Comparison of ENCODE assay signal across 22 cellular contexts in genomic region chr17:70158180-70158579, GRCh38. TPM values are rescaled to one million over a fixed set of nuclear protein-coding genes. Genes with fewer than 3 reads are reported as not detected.
DNase-seq lines count a peak whose midpoint lies in the region; ATAC-seq and TF ChIP-seq lines count a peak whose summit lies in the region.
"Had no signal": no experiment of that assay in that cellular context is flagged by ENCODE, and none has a peak within 500 bp of the region (broad histone marks: within the 10 kb centered on the region; RNA-seq: fewer than 3 reads in every experiment).

No MANE protein-coding gene starts in this region.

- no peaks in the 10 kb centered on the region for H4K20me1 ChIP-seq in GM23338 (replicated peaks; ENCODE audit: insufficient read depth)

- H3K27me3 ChIP-seq in GM23338 (ENCODE audit: insufficient read depth) = no peaks in the 10 kb centered on the region
- no peaks in the 10 kb centered on the region for H3K27me3 ChIP-seq in neuron (ENCODE audit: insufficient read depth, low read length)
- no peaks in the 10 kb centered on the region for H3K27me3 ChIP-seq in ascending aorta
- H3K27me3 ChIP-seq: SJSA1 had no signal

- H3K27ac ChIP-seq in GM23338 (ENCODE audit: low read depth) (no peak overlapping the region), caudate nucleus (ENCODE audit: low read depth, low read length) (peak overlapping the region; percentile 64), ascending aorta (no peak overlapping the region)
- H3K27ac ChIP-seq: RWPE1, SJSA1 had no signal

- H3K9me3 ChIP-seq in neuron (ENCODE audit: low read length) = no peaks in the 10 kb centered on the region
- no peaks in the 10 kb centered on the region for H3K9me3 ChIP-seq in ascending aorta
- H3K9me3 ChIP-seq: SJSA1 had no signal

- H3K27ac Mint-ChIP-seq in GM23338 = no peak overlapping the region

- H3F3A ChIP-seq in GM23338 (replicated peaks; ENCODE audit: low read depth) = no peaks in the 10 kb centered on the region

- intact Hi-C loops in ascending aorta (cut with DNase I) = no loop called here

- no peaks in the 10 kb centered on the region for H3K9me3 Mint-ChIP-seq in GM23338

- H3K4me3 ChIP-seq in GM23338 (no peak overlapping the region), fibroblast of pulmonary artery (replicated peaks; ENCODE audit: low read depth, low read length) (no peak overlapping the region), neuron (ENCODE audit: low read length) (no peak overlapping the region), ascending aorta (no peak overlapping the region)
- H3K4me3 ChIP-seq: GM12878, SJSA1 had no signal

- H3K9me2 ChIP-seq in GM23338 (ENCODE audit: insufficient read depth) = no peaks in the 10 kb centered on the region; the same call in 1 of the 2 replicates

- DNase-seq in GM23338 (ENCODE audit: low spot score) (no peak), caudate nucleus (lab: John Stamatoyannopoulos, UW) (no peak), fibroblast of pulmonary artery (ENCODE audit: low read depth) (peak; percentile 18), GM19238 (ENCODE audit: insufficient read length, low spot score) (no peak), ascending aorta (ENCODE audit: low spot score in 2 of 2) (no peak), Kasumi-1 (lab: John Stamatoyannopoulos, UW) (no peak)
- DNase-seq: C1 segment of cervical spinal cord, DMS 273 treated with DMSO at 0.1 percent for 48 hours, GDM1, GOT3, IMR-90, MV-4-11, NCI-H1417, NCI-H2029, NCI-H510A, NCI-H82, PC-3 had no signal

- no peaks in the 10 kb centered on the region for H3K79me2 ChIP-seq in GM23338 (replicated peaks; ENCODE audit: insufficient read depth)

- H3K4me2 ChIP-seq in GM23338 = no peak overlapping the region

- peaks cover 2% of the 10 kb centered on the region for H3K27me3 Mint-ChIP-seq in GM23338 (ENCODE audit: insufficient read depth, low read depth, poor library complexity)

- TF ChIP-seq CTCF in GM23338 (conservative IDR thresholded peaks at IDR 0.05; ENCODE audit: low read depth in 2 of 2) (no peak), fibroblast of pulmonary artery (IDR thresholded peaks at IDR 0.05; ENCODE audit: low read length, missing control alignments) (no peak), ascending aorta (IDR thresholded peaks at IDR 0.05) (no peak)

- H3K36me3 ChIP-seq in GM23338 (ENCODE audit: insufficient read depth) (no peaks in the 10 kb centered on the region), neuron (ENCODE audit: insufficient read depth, low read length) (no peaks in the 10 kb centered on the region), ascending aorta (no peaks in the 10 kb centered on the region)
- H3K36me3 ChIP-seq: SJSA1 had no signal

- H3K4me3 Mint-ChIP-seq in GM23338 = no peak overlapping the region

- ATAC-seq in GM23338 = no peak
- ATAC-seq in HG03045 (IDR thresholded peaks at IDR 0.05; ENCODE audit: unreplicated experiment) = no peak
- ATAC-seq: GM12878, PC-3 had no signal

- H3K4me1 ChIP-seq in GM23338 (ENCODE audit: insufficient read depth) = no peaks in the 10 kb centered on the region
- peaks cover 10% of the 10 kb centered on the region for H3K4me1 ChIP-seq in neuron (ENCODE audit: insufficient read depth, low read length)
- no peaks in the 10 kb centered on the region for H3K4me1 ChIP-seq in ascending aorta
- H3K4me1 ChIP-seq: SJSA1 had no signal

- H3K4me1 Mint-ChIP-seq in GM23338 = no peaks in the 10 kb centered on the region

- H3K36me3 Mint-ChIP-seq in GM23338 (ENCODE audit: low read depth) = no peaks in the 10 kb centered on the region

- H2AFZ ChIP-seq in GM23338 (peak overlapping the region; percentile 43; the same call in 1 of the 2 replicates), neuron (ENCODE audit: low read depth, low read length) (peak overlapping the region; percentile 61)

TF ChIP-seq in GM23338, 12 proteins besides CTCF, POLR2A, EP300 and RAD21:
- no peak for TF ChIP-seq JUNB (IDR thresholded peaks at IDR 0.05; ENCODE audit: unreplicated experiment)
- no peak for TF ChIP-seq ZNF462 (CRISPR knock-in tag; IDR thresholded peaks at IDR 0.05)
- TF ChIP-seq STAT1 (IDR thresholded peaks at IDR 0.05; ENCODE audit: unreplicated experiment) = no peak
- TF ChIP-seq EZH2 (IDR thresholded peaks at IDR 0.05; ENCODE audit: low read depth, unreplicated experiment) = no peak
- TF ChIP-seq NANOG (IDR thresholded peaks at IDR 0.05; ENCODE audit: borderline replicate concordance) = no peak

RNA-seq across cellular contexts. Expression of gene KCNJ2, which starts 11.2 kb away (rescaled TPM):
- 1.6 and 4.4 TPM in 2 replicates for total RNA-seq in GM23338 (2014; rRNA removed; shearing (Covaris generic))
- polyA plus RNA-seq in GM23338 (2016; fragmentation: Nextera tagmentation; extraction: Ambion mirVana) = 1.7 and 2.1 TPM in 2 replicates
- total RNA-seq in ascending aorta = 7.5 TPM
